Comparison of ENCODE assay signal across 25 cellular contexts in genomic region chr1:30508175-30508448, GRCh38.
"Had no signal": no experiment of that assay in that cellular context is flagged by ENCODE, and none has a peak within 500 bp of the region (broad histone marks: within the 10 kb centered on the region; RNA-seq: fewer than 3 reads in every experiment).

No MANE protein-coding gene starts in this region.

- H3K9me3 ChIP-seq: colonic mucosa, esophagus muscularis mucosa, gastroesophageal sphincter, left lung, lower lobe of right lung, mucosa of descending colon had no signal

- H3K36me3 Mint-ChIP-seq: immature natural killer cell, mesothelial cell of epicardium had no signal

- H3K27ac Mint-ChIP-seq: immature natural killer cell, mesothelial cell of epicardium, naive B cell had no signal

- H3K9me3 Mint-ChIP-seq: mesothelial cell of epicardium had no signal

- H2AFZ ChIP-seq: hepatocyte had no signal

- H3K4me3 ChIP-seq: colonic mucosa, dorsolateral prefrontal cortex, esophagus muscularis mucosa, gastroesophageal sphincter, heart left ventricle, hepatocyte, left lung, lower lobe of right lung, mucosa of descending colon had no signal

- H3K27me3 ChIP-seq: colonic mucosa, foreskin keratinocyte, hepatocyte had no signal

- H3K4me1 ChIP-seq: colonic mucosa, esophagus muscularis mucosa, gastroesophageal sphincter, heart left ventricle, left lung, lower lobe of right lung had no signal

- FAIRE-seq: endothelial cell of umbilical vein, frontal cortex, kidney had no signal

- H3K27ac ChIP-seq: colonic mucosa, dorsolateral prefrontal cortex, esophagus muscularis mucosa, foreskin keratinocyte, gastroesophageal sphincter, heart left ventricle, hepatocyte, left lung, lower lobe of right lung had no signal

- H3K4me1 Mint-ChIP-seq: immature natural killer cell, naive B cell had no signal

- DNase-seq: colonic mucosa; dermis blood vessel endothelial cell; dorsolateral prefrontal cortex; effector CD4-positive, alpha-beta T cell; effector memory CD4-positive, alpha-beta T cell; foreskin keratinocyte; heart left ventricle; hypothalamus; immature natural killer cell; islet precursor cell; kidney; kidney glomerular epithelial cell; left colon; left lung; left ventricle myocardium superior; lower lobe of right lung; mesenchymal stem cell; mucosa of descending colon; naive B cell had no signal

- H3K4me3 Mint-ChIP-seq: immature natural killer cell, mesothelial cell of epicardium, naive B cell had no signal

- H3K36me3 ChIP-seq: colonic mucosa, esophagus muscularis mucosa, gastroesophageal sphincter, heart left ventricle, left lung, lower lobe of right lung had no signal

- H3K4me2 ChIP-seq: hepatocyte had no signal

- H3K79me2 ChIP-seq: hepatocyte had no signal
